14 cellular contexts compared by ENCODE assay signal in genomic region chr5:68319316-68320093, GRCh38.
DNase-seq lines count a peak whose midpoint lies in the region; ATAC-seq and TF ChIP-seq lines count a peak whose summit lies in the region.
"Had no signal": no experiment of that assay in that cellular context is flagged by ENCODE, and none has a peak within 500 bp of the region (broad histone marks: within the 10 kb centered on the region; RNA-seq: fewer than 3 reads in every experiment).

No MANE protein-coding gene starts in this region.

- no peak overlapping the region for H3K27ac Mint-ChIP-seq in activated T-cell treated with anti-CD3 and anti-CD28 coated beads, Interleukin-2, amount 50 U/mL, for 72 hours
- H3K27ac Mint-ChIP-seq: activated naive CD4-positive, alpha-beta T cell treated with anti-CD3 and anti-CD28 coated beads, Interleukin-2, amount 50 U/mL, for 72 hours; memory B cell; stimulated activated naive B cell treated with anti-CD40 and anti-IgM and Interleukin-4, amounts not matched to agents 10 μg/mL and 1 μg/mL and 100 μg/mL, for 72 hours had no signal

- H3K4me1 ChIP-seq in ascending aorta (no peaks in the 10 kb centered on the region), heart right ventricle (peaks cover 0 to 13% (median 0%) of the 10 kb centered on the region in 9 donors)
- H3K4me1 ChIP-seq: BE2C had no signal

- TF ChIP-seq CTCF in AG09309 (IDR thresholded peaks at IDR 0.05; ENCODE audit: control insufficient read depth, insufficient read depth, low read depth, low read length, missing control alignments) = no peak
- TF ChIP-seq CTCF in choroid plexus epithelial cell (conservative IDR thresholded peaks at IDR 0.05; ENCODE audit: low read depth, low read length) = no peak
- TF ChIP-seq CTCF in ascending aorta (IDR thresholded peaks at IDR 0.05) = no peak
- no peak for TF ChIP-seq CTCF in heart right ventricle (IDR thresholded peaks at IDR 0.05)

- WGBS in heart right ventricle, 2 donors = 79 to 80% methylated on average over 6 of the region's 6 CpGs

- peaks cover 20% of the 10 kb centered on the region for H3K27me3 Mint-ChIP-seq in activated T-cell treated with anti-CD3 and anti-CD28 coated beads, Interleukin-2, amount 50 U/mL, for 72 hours (ENCODE audit: low read depth)
- H3K27me3 Mint-ChIP-seq: stimulated activated naive B cell treated with anti-CD40 and anti-IgM and Interleukin-4, amounts not matched to agents 10 μg/mL and 1 μg/mL and 100 μg/mL, for 72 hours had no signal

- H3K36me3 Mint-ChIP-seq in activated T-cell treated with anti-CD3 and anti-CD28 coated beads, Interleukin-2, amount 50 U/mL, for 72 hours (ENCODE audit: insufficient read depth in 2 of 2) = peaks cover 0 to 3% of the 10 kb centered on the region in 2 donors
- H3K36me3 Mint-ChIP-seq: stimulated activated naive B cell treated with anti-CD40 and anti-IgM and Interleukin-4, amounts not matched to agents 10 μg/mL and 1 μg/mL and 100 μg/mL, for 72 hours had no signal

- peak; percentile 64 for ATAC-seq in left colon
- no peak for ATAC-seq in activated T-cell treated with anti-CD3 and anti-CD28 coated beads, Interleukin-2, amount 50 U/mL, for 72 hours (replicated peaks in 1 of 2)
- no peak for ATAC-seq in heart right ventricle
- no peak for ATAC-seq in GM19455 (IDR thresholded peaks at IDR 0.05; ENCODE audit: unreplicated experiment)
- ATAC-seq: activated naive CD4-positive, alpha-beta T cell treated with anti-CD3 and anti-CD28 coated beads, Interleukin-2, amount 50 U/mL, for 72 hours; stimulated activated naive B cell treated with anti-CD40 and anti-IgM and Interleukin-4, amounts not matched to agents 10 μg/mL and 1 μg/mL and 100 μg/mL, for 72 hours had no signal

- H3K4me3 Mint-ChIP-seq in activated T-cell treated with anti-CD3 and anti-CD28 coated beads, Interleukin-2, amount 50 U/mL, for 72 hours = no peak overlapping the region
- H3K4me3 Mint-ChIP-seq: memory B cell; stimulated activated naive B cell treated with anti-CD40 and anti-IgM and Interleukin-4, amounts not matched to agents 10 μg/mL and 1 μg/mL and 100 μg/mL, for 72 hours had no signal

- H3K4me3 ChIP-seq in AG09309 (ENCODE audit: control insufficient read depth, low read depth, low read length) = no peak overlapping the region
- no peak overlapping the region for H3K4me3 ChIP-seq in choroid plexus epithelial cell (ENCODE audit: low read depth, low read length)
- H3K4me3 ChIP-seq in ascending aorta = no peak overlapping the region
- no peak overlapping the region for H3K4me3 ChIP-seq in heart right ventricle

- intact Hi-C loops in left colon (cut with DNase I, micrococcal nuclease) = no loop called here
- intact Hi-C loops in ascending aorta (cut with DNase I) = no loop called here
- intact Hi-C loops in heart right ventricle (cut with DNase I) = no loop called here

- no peaks in the 10 kb centered on the region for H3K36me3 ChIP-seq in ascending aorta
- H3K36me3 ChIP-seq in heart right ventricle = no peaks in the 10 kb centered on the region
- H3K36me3 ChIP-seq: BE2C had no signal

- no peaks in the 10 kb centered on the region for H3K27me3 ChIP-seq in ascending aorta
- no peaks in the 10 kb centered on the region for H3K27me3 ChIP-seq in heart right ventricle
- H3K27me3 ChIP-seq: BE2C had no signal

- H3K9me3 Mint-ChIP-seq in activated T-cell treated with anti-CD3 and anti-CD28 coated beads, Interleukin-2, amount 50 U/mL, for 72 hours = peaks cover 0 to 2% of the 10 kb centered on the region in 2 donors

- H3K27ac ChIP-seq in ascending aorta (no peak overlapping the region), heart right ventricle (no peak overlapping the region)

- DNase-seq in AG09309 (ENCODE audit: low read depth) = peak; percentile 49
- DNase-seq in LoVo (ENCODE audit: low spot score) = peak; percentile 49
- peak; percentile 76 for DNase-seq in choroid plexus epithelial cell (ENCODE audit: low read depth)
- no peak for DNase-seq in left colon
- DNase-seq in activated T-cell treated with anti-CD3 and anti-CD28 coated beads, Interleukin-2, amount 50 U/mL, for 72 hours = no peak
- no peak for DNase-seq in ascending aorta (ENCODE audit: low spot score in 2 of 2)
- no peak for DNase-seq in heart right ventricle
- DNase-seq: BE2C; GDM1; MV-4-11; stimulated activated naive B cell treated with anti-CD40 and anti-IgM and Interleukin-4, amounts not matched to agents 10 μg/mL and 1 μg/mL and 100 μg/mL, for 72 hours had no signal

- no peaks in the 10 kb centered on the region for H3K9me3 ChIP-seq in ascending aorta
- H3K9me3 ChIP-seq in heart right ventricle = peaks cover 0 to 5% (median 0%) of the 10 kb centered on the region in 11 donors
- H3K9me3 ChIP-seq: BE2C had no signal

- peaks cover 23% of the 10 kb centered on the region for H3K4me1 Mint-ChIP-seq in activated T-cell treated with anti-CD3 and anti-CD28 coated beads, Interleukin-2, amount 50 U/mL, for 72 hours (ENCODE audit: low read depth)

Comparison
In these comparisons a context has a peak if more than half of its experiments do, and no peak if none do; other contexts are left out.
1. DNase-seq: peak in AG09309 (single experiment), LoVo (single experiment) and choroid plexus epithelial cell (single experiment); none in left colon (0 of 2), activated T-cell treated with anti-CD3 and anti-CD28 coated beads, Interleukin-2, amount 50 U/mL, for 72 hours (0 of 2), ascending aorta (0 of 2) and heart right ventricle (0 of 2).